ENCODE assay signal across 1 cellular context in genomic region chr10:43680035-43680434, GRCh38.
A peak's percentile ranks its signal among the peaks of the same experiment; 100 is the strongest.
TF ChIP-seq lines count a peak whose summit lies in the region.

No MANE protein-coding gene starts in this region.

TF ChIP-seq in HEK293, 187 proteins besides CTCF, POLR2A, EP300 and RAD21 (continued from another document):
- TF ChIP-seq ZNF398 (tag by site-specific recombination; IDR thresholded peaks at IDR 0.05) (peak; percentile 52; the same call in 1 of the 2 replicates), ZNF777 (tag by site-specific recombination; IDR thresholded peaks at IDR 0.05; ENCODE audit: borderline replicate concordance) (no peak), ZNF658 (tag by site-specific recombination; IDR thresholded peaks at IDR 0.05) (no peak), ZNF335 (tag by site-specific recombination; conservative IDR thresholded peaks at IDR 0.05) (no peak), SETDB1 (IDR thresholded peaks at IDR 0.05; ENCODE audit: insufficient read length, low read length) (peak; percentile 22), ZNF600 (tag by site-specific recombination; IDR thresholded peaks at IDR 0.05) (no peak), TCF7L2 (IDR thresholded peaks at IDR 0.05; ENCODE audit: borderline replicate concordance, low read depth, low read length) (no peak), ZNF585B (tag by site-specific recombination; IDR thresholded peaks at IDR 0.05) (no peak), ZBTB8A (tag by site-specific recombination; IDR thresholded peaks at IDR 0.05) (peak; percentile 23; the same call in 1 of the 2 replicates), OVOL3 (tag by site-specific recombination; IDR thresholded peaks at IDR 0.05) (no peak), ZNF473 (tag by site-specific recombination; IDR thresholded peaks at IDR 0.05) (no peak), ZNF629 (tag by site-specific recombination; IDR thresholded peaks at IDR 0.05) (no peak), GLIS2 (tag by site-specific recombination; IDR thresholded peaks at IDR 0.05) (no peak), ZNF514 (tag by site-specific recombination; IDR thresholded peaks at IDR 0.05) (no peak), ZNF16 (tag by site-specific recombination; IDR thresholded peaks at IDR 0.05; ENCODE audit: low read depth) (no peak)
- TF ChIP-seq, protein P1, sequence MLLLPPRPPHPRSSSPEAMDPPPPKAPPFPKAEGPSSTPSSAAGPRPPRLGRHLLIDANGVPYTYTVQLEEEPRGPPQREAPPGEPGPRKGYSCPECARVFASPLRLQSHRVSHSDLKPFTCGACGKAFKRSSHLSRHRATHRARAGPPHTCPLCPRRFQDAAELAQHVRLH (tag by site-specific recombination; IDR thresholded peaks at IDR 0.05), result no peak
- TF ChIP-seq, protein P2, sequence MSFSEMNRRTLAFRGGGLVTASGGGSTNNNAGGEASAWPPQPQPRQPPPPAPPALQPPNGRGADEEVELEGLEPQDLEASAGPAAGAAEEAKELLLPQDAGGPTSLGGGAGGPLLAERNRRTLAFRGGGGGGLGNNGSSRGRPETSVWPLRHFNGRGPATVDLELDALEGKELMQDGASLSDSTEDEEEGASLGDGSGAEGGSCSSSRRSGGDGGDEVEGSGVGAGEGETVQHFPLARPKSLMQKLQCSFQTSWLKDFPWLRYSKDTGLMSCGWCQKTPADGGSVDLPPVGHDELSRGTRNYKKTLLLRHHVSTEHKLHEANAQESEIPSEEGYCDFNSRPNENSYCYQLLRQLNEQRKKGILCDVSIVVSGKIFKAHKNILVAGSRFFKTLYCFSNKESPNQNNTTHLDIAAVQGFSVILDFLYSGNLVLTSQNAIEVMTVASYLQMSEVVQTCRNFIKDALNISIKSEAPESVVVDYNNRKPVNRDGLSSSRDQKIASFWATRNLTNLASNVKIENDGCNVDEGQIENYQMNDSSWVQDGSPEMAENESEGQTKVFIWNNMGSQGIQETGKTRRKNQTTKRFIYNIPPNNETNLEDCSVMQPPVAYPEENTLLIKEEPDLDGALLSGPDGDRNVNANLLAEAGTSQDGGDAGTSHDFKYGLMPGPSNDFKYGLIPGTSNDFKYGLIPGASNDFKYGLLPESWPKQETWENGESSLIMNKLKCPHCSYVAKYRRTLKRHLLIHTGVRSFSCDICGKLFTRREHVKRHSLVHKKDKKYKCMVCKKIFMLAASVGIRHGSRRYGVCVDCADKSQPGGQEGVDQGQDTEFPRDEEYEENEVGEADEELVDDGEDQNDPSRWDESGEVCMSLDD (tag by site-specific recombination; IDR thresholded peaks at IDR 0.05), result no peak
TF ChIP-seq in HEK293: peak in this region for 4.
